Comparison of ENCODE assay signal across 7 cellular contexts in genomic region chrX:55489315-55490009, GRCh38. TPM values are rescaled to one million over a fixed set of nuclear protein-coding genes. Genes with fewer than 3 reads are reported as not detected.
A peak's percentile ranks its signal among the peaks of the same experiment; 100 is the strongest.
DNase-seq lines count a peak whose midpoint lies in the region; ATAC-seq and TF ChIP-seq lines count a peak whose summit lies in the region.

Gene USP51, minus strand, starts transcription at chrX:55489848. Its CDS starts 909 bp downstream, at chrX:55488939.

- H3K4me3 Mint-ChIP-seq in naive thymus-derived CD4-positive, alpha-beta T cell, result peak within 1 kb of the TSS; percentile 89 to 97 (median 96)

- intact Hi-C loops in naive thymus-derived CD4-positive, alpha-beta T cell (cut with micrococcal nuclease), result no loop called here

- peaks cover 4% of the 10 kb centered on the region for H3K79me2 ChIP-seq in Loucy (ENCODE audit: insufficient read depth, low read length)

- 1% methylated on average over 34 of the region's 34 CpGs for WGBS in urinary bladder

- H3K27ac Mint-ChIP-seq in naive thymus-derived CD4-positive, alpha-beta T cell, result peak within 1 kb of the TSS; percentile 91 to 98 (median 96)

- peak; percentile 9; the same call in 1 of the 3 replicates for TF ChIP-seq CTCF in GM12872 (IDR thresholded peaks at IDR 0.05; ENCODE audit: insufficient read depth, low read depth, low read length)
- TF ChIP-seq CTCF in Loucy (conservative IDR thresholded peaks at IDR 0.05; ENCODE audit: low read length), result peak; percentile 35
- peak; percentile 11 for TF ChIP-seq CTCF in fibroblast of mammary gland (conservative IDR thresholded peaks at IDR 0.05; ENCODE audit: control insufficient read depth, insufficient read depth, low read depth, low read length)

- peak; percentile 32 for DNase-seq in activated T-cell treated with anti-CD3 and anti-CD28 coated beads, Interleukin-2, amount 50 U/mL, for 1 hour
- peak; percentile 41 for DNase-seq in fibroblast of mammary gland (ENCODE audit: low read depth)
- peak in 1 of 9 donors; percentile 8 for DNase-seq in naive thymus-derived CD4-positive, alpha-beta T cell

- peaks cover 10% of the 10 kb centered on the region for H3K4me1 ChIP-seq in Loucy (ENCODE audit: insufficient read depth, low read length, poor library complexity, severe bottlenecking)
- H3K4me1 ChIP-seq in naive thymus-derived CD4-positive, alpha-beta T cell (ENCODE audit: control insufficient read depth in 2 of 2, insufficient read depth in 2 of 2, low read length in 2 of 2), result no peaks in the 10 kb centered on the region
- no peaks in the 10 kb centered on the region for H3K4me1 ChIP-seq in urinary bladder (ENCODE audit: insufficient read depth)

- peak within 1 kb of the TSS; percentile 92 for H3K27ac ChIP-seq in naive thymus-derived CD4-positive, alpha-beta T cell (ENCODE audit: low read depth, low read length)
- H3K27ac ChIP-seq in urinary bladder (ENCODE audit: low read depth), result peak within 1 kb of the TSS; percentile 94

- H3F3A ChIP-seq in Loucy (ENCODE audit: low read depth), result no peaks in the 10 kb centered on the region

- POLR2A ChIA-PET in naive thymus-derived CD4-positive, alpha-beta T cell (lab: Charles Lee), result interaction anchor here (0.8 to 3.0 kb wide), 15 partner anchors 37 to 1632 kb away, joined by 3 to 35 read pairs (median 3); partner anchors contain the start of genes MAGEH1, PHF8, RRAGB and SPIN2B

- no peaks in the 10 kb centered on the region for H3K9me2 ChIP-seq in Loucy (replicated peaks; ENCODE audit: low read depth, low read length)

- H3K36me3 Mint-ChIP-seq in naive thymus-derived CD4-positive, alpha-beta T cell, result no peaks in the 10 kb centered on the region

- no peaks in the 10 kb centered on the region for H3K27me3 ChIP-seq in Loucy (ENCODE audit: insufficient read depth, low read length, poor library complexity, severe bottlenecking)
- H3K27me3 ChIP-seq in naive thymus-derived CD4-positive, alpha-beta T cell (ENCODE audit: control insufficient read depth in 2 of 2, insufficient read depth in 2 of 2, low read length in 2 of 2), result no peaks in the 10 kb centered on the region

- H3K27me3 Mint-ChIP-seq in naive thymus-derived CD4-positive, alpha-beta T cell, result no peaks in the 10 kb centered on the region

- peak; percentile 50 for ATAC-seq in GM21723 (IDR thresholded peaks at IDR 0.05; ENCODE audit: unreplicated experiment)
- ATAC-seq in naive thymus-derived CD4-positive, alpha-beta T cell, result peak; percentile 56

- H3K4me2 ChIP-seq in Loucy (ENCODE audit: low read depth, low read length, poor library complexity, severe bottlenecking), result peak within 1 kb of the TSS; percentile 70

- peaks cover 0 to 16% (median 12%) of the 10 kb centered on the region in 7 donors for H3K4me1 Mint-ChIP-seq in naive thymus-derived CD4-positive, alpha-beta T cell

- peaks cover 0 to 2% (median 0%) of the 10 kb centered on the region in 11 donors for H3K9me3 Mint-ChIP-seq in naive thymus-derived CD4-positive, alpha-beta T cell

- CTCF ChIA-PET in naive thymus-derived CD4-positive, alpha-beta T cell (lab: Charles Lee), result interaction anchor here (1.0 to 1.3 kb wide), 4 partner anchors 226 to 488 kb away, joined by 3 to 6 read pairs (median 4); partner anchors contain the start of gene RRAGB

- H3K36me3 ChIP-seq in Loucy (ENCODE audit: insufficient read depth, low read length) (no peaks in the 10 kb centered on the region), urinary bladder (ENCODE audit: insufficient read depth) (no peaks in the 10 kb centered on the region)
- no peaks in the 10 kb centered on the region for H3K36me3 ChIP-seq in naive thymus-derived CD4-positive, alpha-beta T cell (ENCODE audit: control insufficient read depth in 2 of 3, insufficient read depth in 3 of 3, low read length in 3 of 3)

- peak within 1 kb of the TSS; percentile 93 for H2AFZ ChIP-seq in Loucy (ENCODE audit: low read length)

- no peaks in the 10 kb centered on the region for H4K20me1 ChIP-seq in Loucy (ENCODE audit: insufficient read depth, low read length, poor library complexity, severe bottlenecking)

- no peaks in the 10 kb centered on the region for H3K9me3 ChIP-seq in Loucy (ENCODE audit: insufficient read depth, low read depth, low read length)
- no peaks in the 10 kb centered on the region for H3K9me3 ChIP-seq in naive thymus-derived CD4-positive, alpha-beta T cell (ENCODE audit: control insufficient read depth in 2 of 3, low read length in 3 of 3)

- H3K9ac ChIP-seq in Loucy (ENCODE audit: low read depth, low read length, poor library complexity, severe bottlenecking), result peak within 1 kb of the TSS; percentile 91

- H3K4me3 ChIP-seq in Loucy (ENCODE audit: low read length, poor library complexity, severe bottlenecking) (peak within 1 kb of the TSS; percentile 86), fibroblast of mammary gland (ENCODE audit: control insufficient read depth, low read depth, low read length) (peak within 1 kb of the TSS; percentile 65), urinary bladder (ENCODE audit: low read depth, low read length) (peak within 1 kb of the TSS; percentile 67)
- peak within 1 kb of the TSS; percentile 81 for H3K4me3 ChIP-seq in naive thymus-derived CD4-positive, alpha-beta T cell (ENCODE audit: low read length)

RNA-seq across cellular contexts. Expression of gene USP51, which starts in this region (rescaled TPM):
- 1 to 10 TPM; 1.3 to 5.2 (median 3.1) TPM for total RNA-seq in naive thymus-derived CD4-positive, alpha-beta T cell
- under 1 TPM; 0.20 to 0.45 TPM for polyA plus RNA-seq in naive thymus-derived CD4-positive, alpha-beta T cell
- 6.6 TPM for total RNA-seq in urinary bladder
- polyA plus RNA-seq in urinary bladder, result 1.7 TPM
